15 cellular contexts compared by ENCODE assay signal in genomic region chr15:100026041-100026440, GRCh38.
DNase-seq lines count a peak whose midpoint lies in the region; ATAC-seq lines count a peak whose summit lies in the region.
"Had no signal": no experiment of that assay in that cellular context is flagged by ENCODE, and none has a peak within 500 bp of the region (broad histone marks: within the 10 kb centered on the region; RNA-seq: fewer than 3 reads in every experiment).

No MANE protein-coding gene starts in this region.

- no peak for ATAC-seq in HG02642 (IDR thresholded peaks at IDR 0.05; ENCODE audit: poor library complexity, unreplicated experiment)
- ATAC-seq in HG02884 (IDR thresholded peaks at IDR 0.05; ENCODE audit: unreplicated experiment) = no peak
- ATAC-seq: CD8-positive, alpha-beta T cell; GM23338; HCT116 had no signal

- DNase-seq in Ammon's horn (ENCODE audit: low spot score) (peak; percentile 30), medulla oblongata (ENCODE audit: extremely low spot score) (peak; percentile 65), putamen (ENCODE audit: low spot score) (peak; percentile 24), NCI-H1417 (lab: John Stamatoyannopoulos, UW) (no peak)
- DNase-seq: 8988T; Caco-2; CD4-positive, CD25-positive, alpha-beta regulatory T cell; CD8-positive, alpha-beta T cell; DMS153; DND-41; H9 had no signal

Comparison
In these comparisons a context has a peak if more than half of its experiments do, and no peak if none do; other contexts are left out.
1. DNase-seq: peak in Ammon's horn (single experiment), medulla oblongata (single experiment) and putamen (single experiment); none in NCI-H1417 (0 of 3).